ENCODE assay signal across 1 cellular context in genomic region chr1:1599030-1599916, GRCh38.
TF ChIP-seq lines count a peak whose summit lies in the region.

No MANE protein-coding gene starts in this region.

TF ChIP-seq in K562, 482 proteins besides CTCF, POLR2A, EP300 and RAD21 (continued from another document and continues in another):
- TF ChIP-seq RERE (CRISPR knock-in tag; IDR thresholded peaks at IDR 0.05; ENCODE audit: borderline replicate concordance) (no peak), DIDO1 (tag; IDR thresholded peaks at IDR 0.05; ENCODE audit: low read depth) (no peak), RBFOX2 (IDR thresholded peaks at IDR 0.05; ENCODE audit: low read depth, low read length) (peak; percentile 56), L3MBTL2 (IDR thresholded peaks at IDR 0.05) (peak; percentile 97), TCF15 (CRISPR knock-in tag; IDR thresholded peaks at IDR 0.05) (no peak), ARID2 (IDR thresholded peaks at IDR 0.05) (no peak), XRCC3 (IDR thresholded peaks at IDR 0.05) (no peak), FOXJ2 (tag; IDR thresholded peaks at IDR 0.05) (no peak), PTRF (tag; IDR thresholded peaks at IDR 0.05) (no peak), SIN3A (IDR thresholded peaks at IDR 0.05; ENCODE audit: borderline replicate concordance in 2 of 2, control insufficient read depth in 1 of 2, low read depth in 2 of 2, low read length in 2 of 2) (no peak), HDGF (IDR thresholded peaks at IDR 0.05) (no peak), ZNF436 (CRISPR knock-in tag; IDR thresholded peaks at IDR 0.05) (no peak), ZBTB26 (CRISPR knock-in tag; IDR thresholded peaks at IDR 0.05) (no peak), C11orf30 (IDR thresholded peaks at IDR 0.05; ENCODE audit: low read depth) (no peak), E2F3 (CRISPR knock-in tag; IDR thresholded peaks at IDR 0.05) (peak; percentile 74), ZNF561 (CRISPR knock-in tag; conservative IDR thresholded peaks at IDR 0.05) (no peak), MYC (IDR thresholded peaks at IDR 0.05; ENCODE audit: low read depth, low read length) (peak; percentile 84), MYC (CRISPR knock-in tag; IDR thresholded peaks at IDR 0.05; ENCODE audit: borderline replicate concordance, low read depth) (no peak), NEUROD1 (IDR thresholded peaks at IDR 0.05; ENCODE audit: borderline replicate concordance, low read depth, low read length, partially characterized antibody) (no peak), MXI1 (IDR thresholded peaks at IDR 0.05; ENCODE audit: low read depth, low read length) (no peak), SNRNP70 (optimal IDR thresholded peaks at IDR 0.05; ENCODE audit: low read depth, low read length) (no peak), ZNF354B (CRISPR knock-in tag; IDR thresholded peaks at IDR 0.05) (no peak), PRPF4 (IDR thresholded peaks at IDR 0.05; ENCODE audit: insufficient read depth, low read depth, low read length, poor library complexity, severe bottlenecking) (no peak), MTA3 (IDR thresholded peaks at IDR 0.05; ENCODE audit: borderline replicate concordance) (0 out of 2 replicates have a peak, but pooled peaks have one; percentile 56), E4F1 (CRISPR knock-in tag; IDR thresholded peaks at IDR 0.05; ENCODE audit: borderline replicate concordance) (no peak), CHAMP1 (IDR thresholded peaks at IDR 0.05) (no peak), IRF2 (CRISPR knock-in tag; IDR thresholded peaks at IDR 0.05) (0 out of 2 replicates have a peak, but pooled peaks have one; percentile 72), SLC30A9 (CRISPR knock-in tag; IDR thresholded peaks at IDR 0.05) (no peak), RUNX1 (IDR thresholded peaks at IDR 0.05; ENCODE audit: low read depth) (no peak), ZNF431 (CRISPR knock-in tag; IDR thresholded peaks at IDR 0.05) (peak; percentile 79; the same call in 1 of the 2 replicates)
- TF ChIP-seq, protein P1, sequence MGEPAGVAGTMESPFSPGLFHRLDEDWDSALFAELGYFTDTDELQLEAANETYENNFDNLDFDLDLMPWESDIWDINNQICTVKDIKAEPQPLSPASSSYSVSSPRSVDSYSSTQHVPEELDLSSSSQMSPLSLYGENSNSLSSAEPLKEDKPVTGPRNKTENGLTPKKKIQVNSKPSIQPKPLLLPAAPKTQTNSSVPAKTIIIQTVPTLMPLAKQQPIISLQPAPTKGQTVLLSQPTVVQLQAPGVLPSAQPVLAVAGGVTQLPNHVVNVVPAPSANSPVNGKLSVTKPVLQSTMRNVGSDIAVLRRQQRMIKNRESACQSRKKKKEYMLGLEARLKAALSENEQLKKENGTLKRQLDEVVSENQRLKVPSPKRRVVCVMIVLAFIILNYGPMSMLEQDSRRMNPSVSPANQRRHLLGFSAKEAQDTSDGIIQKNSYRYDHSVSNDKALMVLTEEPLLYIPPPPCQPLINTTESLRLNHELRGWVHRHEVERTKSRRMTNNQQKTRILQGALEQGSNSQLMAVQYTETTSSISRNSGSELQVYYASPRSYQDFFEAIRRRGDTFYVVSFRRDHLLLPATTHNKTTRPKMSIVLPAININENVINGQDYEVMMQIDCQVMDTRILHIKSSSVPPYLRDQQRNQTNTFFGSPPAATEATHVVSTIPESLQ (CRISPR knock-in tag; IDR thresholded peaks at IDR 0.05), result no peak
- TF ChIP-seq, protein P2, sequence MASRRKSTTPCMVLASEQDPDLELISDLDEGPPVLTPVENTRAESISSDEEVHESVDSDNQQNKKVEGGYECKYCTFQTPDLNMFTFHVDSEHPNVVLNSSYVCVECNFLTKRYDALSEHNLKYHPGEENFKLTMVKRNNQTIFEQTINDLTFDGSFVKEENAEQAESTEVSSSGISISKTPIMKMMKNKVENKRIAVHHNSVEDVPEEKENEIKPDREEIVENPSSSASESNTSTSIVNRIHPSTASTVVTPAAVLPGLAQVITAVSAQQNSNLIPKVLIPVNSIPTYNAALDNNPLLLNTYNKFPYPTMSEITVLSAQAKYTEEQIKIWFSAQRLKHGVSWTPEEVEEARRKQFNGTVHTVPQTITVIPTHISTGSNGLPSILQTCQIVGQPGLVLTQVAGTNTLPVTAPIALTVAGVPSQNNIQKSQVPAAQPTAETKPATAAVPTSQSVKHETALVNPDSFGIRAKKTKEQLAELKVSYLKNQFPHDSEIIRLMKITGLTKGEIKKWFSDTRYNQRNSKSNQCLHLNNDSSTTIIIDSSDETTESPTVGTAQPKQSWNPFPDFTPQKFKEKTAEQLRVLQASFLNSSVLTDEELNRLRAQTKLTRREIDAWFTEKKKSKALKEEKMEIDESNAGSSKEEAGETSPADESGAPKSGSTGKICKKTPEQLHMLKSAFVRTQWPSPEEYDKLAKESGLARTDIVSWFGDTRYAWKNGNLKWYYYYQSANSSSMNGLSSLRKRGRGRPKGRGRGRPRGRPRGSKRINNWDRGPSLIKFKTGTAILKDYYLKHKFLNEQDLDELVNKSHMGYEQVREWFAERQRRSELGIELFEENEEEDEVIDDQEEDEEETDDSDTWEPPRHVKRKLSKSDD (conservative IDR thresholded peaks at IDR 0.05; ENCODE audit: low read length), result no peak
- TF ChIP-seq, protein P3, sequence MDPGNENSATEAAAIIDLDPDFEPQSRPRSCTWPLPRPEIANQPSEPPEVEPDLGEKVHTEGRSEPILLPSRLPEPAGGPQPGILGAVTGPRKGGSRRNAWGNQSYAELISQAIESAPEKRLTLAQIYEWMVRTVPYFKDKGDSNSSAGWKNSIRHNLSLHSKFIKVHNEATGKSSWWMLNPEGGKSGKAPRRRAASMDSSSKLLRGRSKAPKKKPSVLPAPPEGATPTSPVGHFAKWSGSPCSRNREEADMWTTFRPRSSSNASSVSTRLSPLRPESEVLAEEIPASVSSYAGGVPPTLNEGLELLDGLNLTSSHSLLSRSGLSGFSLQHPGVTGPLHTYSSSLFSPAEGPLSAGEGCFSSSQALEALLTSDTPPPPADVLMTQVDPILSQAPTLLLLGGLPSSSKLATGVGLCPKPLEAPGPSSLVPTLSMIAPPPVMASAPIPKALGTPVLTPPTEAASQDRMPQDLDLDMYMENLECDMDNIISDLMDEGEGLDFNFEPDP (CRISPR knock-in tag; IDR thresholded peaks at IDR 0.05), result no peak
- TF ChIP-seq, protein P4, sequence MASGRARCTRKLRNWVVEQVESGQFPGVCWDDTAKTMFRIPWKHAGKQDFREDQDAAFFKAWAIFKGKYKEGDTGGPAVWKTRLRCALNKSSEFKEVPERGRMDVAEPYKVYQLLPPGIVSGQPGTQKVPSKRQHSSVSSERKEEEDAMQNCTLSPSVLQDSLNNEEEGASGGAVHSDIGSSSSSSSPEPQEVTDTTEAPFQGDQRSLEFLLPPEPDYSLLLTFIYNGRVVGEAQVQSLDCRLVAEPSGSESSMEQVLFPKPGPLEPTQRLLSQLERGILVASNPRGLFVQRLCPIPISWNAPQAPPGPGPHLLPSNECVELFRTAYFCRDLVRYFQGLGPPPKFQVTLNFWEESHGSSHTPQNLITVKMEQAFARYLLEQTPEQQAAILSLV (tag; IDR thresholded peaks at IDR 0.05), result no peak
- TF ChIP-seq, protein P5, sequence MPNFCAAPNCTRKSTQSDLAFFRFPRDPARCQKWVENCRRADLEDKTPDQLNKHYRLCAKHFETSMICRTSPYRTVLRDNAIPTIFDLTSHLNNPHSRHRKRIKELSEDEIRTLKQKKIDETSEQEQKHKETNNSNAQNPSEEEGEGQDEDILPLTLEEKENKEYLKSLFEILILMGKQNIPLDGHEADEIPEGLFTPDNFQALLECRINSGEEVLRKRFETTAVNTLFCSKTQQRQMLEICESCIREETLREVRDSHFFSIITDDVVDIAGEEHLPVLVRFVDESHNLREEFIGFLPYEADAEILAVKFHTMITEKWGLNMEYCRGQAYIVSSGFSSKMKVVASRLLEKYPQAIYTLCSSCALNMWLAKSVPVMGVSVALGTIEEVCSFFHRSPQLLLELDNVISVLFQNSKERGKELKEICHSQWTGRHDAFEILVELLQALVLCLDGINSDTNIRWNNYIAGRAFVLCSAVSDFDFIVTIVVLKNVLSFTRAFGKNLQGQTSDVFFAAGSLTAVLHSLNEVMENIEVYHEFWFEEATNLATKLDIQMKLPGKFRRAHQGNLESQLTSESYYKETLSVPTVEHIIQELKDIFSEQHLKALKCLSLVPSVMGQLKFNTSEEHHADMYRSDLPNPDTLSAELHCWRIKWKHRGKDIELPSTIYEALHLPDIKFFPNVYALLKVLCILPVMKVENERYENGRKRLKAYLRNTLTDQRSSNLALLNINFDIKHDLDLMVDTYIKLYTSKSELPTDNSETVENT (CRISPR knock-in tag; IDR thresholded peaks at IDR 0.05), result peak; percentile 43; the same call in 1 of the 2 replicates
